10 cellular contexts compared by ENCODE assay signal in genomic region chr22:22631274-22631673, GRCh38. TPM values are rescaled to one million over a fixed set of nuclear protein-coding genes. Genes with fewer than 3 reads are reported as not detected.
A peak's percentile ranks its signal among the peaks of the same experiment; 100 is the strongest.
DNase-seq lines count a peak whose midpoint lies in the region; FAIRE-seq and TF ChIP-seq lines count a peak whose summit lies in the region.
"Not testable (repeated sequence)": the region's sequence is repeated elsewhere in the genome, so short reads cannot be mapped to it uniquely, and the experiment has no call there.
"Had no signal": no experiment of that assay in that cellular context is flagged by ENCODE, and none has a peak within 500 bp of the region (broad histone marks: within the 10 kb centered on the region; RNA-seq: fewer than 3 reads in every experiment).

No MANE protein-coding gene starts in this region.

- WGBS in tibial nerve, 2 donors: 18 to 30% methylated on average over 6 to 7 of the region's 7 CpGs

- in situ Hi-C loops in brain microvascular endothelial cell (cut with HindIII; ENCODE audit: low pct_ligation_motif_present, low sequenced_read_pairs): not testable (repeated sequence)

- H3K36me3 ChIP-seq in brain microvascular endothelial cell (replicated peaks); kidney (ENCODE audit: control insufficient read depth in 1 of 2, insufficient read depth in 2 of 2, low read length in 2 of 2); tibial nerve: not testable (repeated sequence)

- H3K27me3 Mint-ChIP-seq in nephron (ENCODE audit: low read depth): not testable (repeated sequence)

- H3K27ac ChIP-seq in brain microvascular endothelial cell; kidney (ENCODE audit: low read depth in 2 of 2, low read length in 2 of 2); tibial nerve: not testable (repeated sequence)

- not testable (repeated sequence) for H3K4me3 ChIP-seq in brain microvascular endothelial cell (ENCODE audit: low read depth, low read length); fibroblast of mammary gland (ENCODE audit: control insufficient read depth, low read depth, low read length); kidney (ENCODE audit: low read length in 2 of 2); retinal pigment epithelial cell (ENCODE audit: low read length); tibial nerve

- H3K4me1 ChIP-seq in kidney (ENCODE audit: control insufficient read depth in 1 of 2, insufficient read depth in 1 of 2, low read depth in 1 of 2, low read length in 2 of 2); tibial nerve: not testable (repeated sequence)

- FAIRE-seq in RCC 7860 (lab: Jason Lieb, UNC) (peak; percentile 71), kidney (lab: Jason Lieb, UNC) (peak; percentile 41)

- H3K27me3 ChIP-seq in brain microvascular endothelial cell (replicated peaks); tibial nerve: not testable (repeated sequence)

- H3K36me3 Mint-ChIP-seq in nephron (ENCODE audit: low read depth): not testable (repeated sequence)

- TF ChIP-seq CTCF in brain microvascular endothelial cell (IDR thresholded peaks at IDR 0.05; ENCODE audit: low read depth, low read length, missing control alignments); fibroblast of mammary gland (conservative IDR thresholded peaks at IDR 0.05; ENCODE audit: control insufficient read depth, insufficient read depth, low read depth, low read length); kidney (IDR thresholded peaks at IDR 0.05; ENCODE audit: borderline replicate concordance, extremely low read depth, insufficient read depth); nephron (IDR thresholded peaks at IDR 0.05; ENCODE audit: unreplicated experiment in 3 of 3); retinal pigment epithelial cell (conservative IDR thresholded peaks at IDR 0.05; ENCODE audit: low read depth, low read length); tibial nerve (IDR thresholded peaks at IDR 0.05): not testable (repeated sequence)

- TF ChIP-seq POLR2A in tibial nerve (IDR thresholded peaks at IDR 0.05): not testable (repeated sequence)

- H3K27ac Mint-ChIP-seq in nephron: peak overlapping the region in 2 of 3 experiments; percentile 78 to 80

- H3K9ac ChIP-seq in kidney (ENCODE audit: low read length in 2 of 2): not testable (repeated sequence)

- not testable (repeated sequence) for H3K4me1 Mint-ChIP-seq in nephron

- TF ChIP-seq EP300 in tibial nerve (IDR thresholded peaks at IDR 0.05): not testable (repeated sequence)

- intact Hi-C loops in kidney (cut with DNase I): not testable (repeated sequence)

- not testable (repeated sequence) for H3K9me3 ChIP-seq in kidney (ENCODE audit: control insufficient read depth in 1 of 2, low read length in 2 of 2); tibial nerve

- H3K9me3 Mint-ChIP-seq in nephron: not testable (repeated sequence)

- DNase-seq in EL (peak; percentile 5), RCC 7860 (ENCODE audit: low spot score) (peak; percentile 75), brain microvascular endothelial cell (peak; percentile 14), fibroblast of mammary gland (ENCODE audit: low read depth) (peak; percentile 26), kidney (peak; percentile 93), retinal pigment epithelial cell (ENCODE audit: low read depth) (peak; percentile 18), tibial nerve (ENCODE audit: low spot score in 2 of 2) (peak; percentile 6 to 40)

- H3K4me3 Mint-ChIP-seq in nephron: not testable (repeated sequence)

RNA-seq across cellular contexts. Expression of gene GGTLC2, which starts 13.1 kb away (rescaled TPM):
- total RNA-seq in kidney (0.76 TPM), tibial nerve (not detected)
- polyA plus RNA-seq in kidney (ENCODE audit: insufficient read depth, low read depth, low replicate concordance): not detected
- total RNA-seq: A673, G401 had no signal

Comparison
In these comparisons a context has a peak if more than half of its experiments do, and no peak if none do; other contexts are left out.
1. DNase-seq: peak in every context shown above with its lines; median percentile 93 in kidney; 75 in RCC 7860; 26 in fibroblast of mammary gland; 23 in tibial nerve; 18 in retinal pigment epithelial cell; 14 in brain microvascular endothelial cell; 5 in EL.